Comparison of ENCODE assay signal across 9 cellular contexts in the genomic region with DNA sequence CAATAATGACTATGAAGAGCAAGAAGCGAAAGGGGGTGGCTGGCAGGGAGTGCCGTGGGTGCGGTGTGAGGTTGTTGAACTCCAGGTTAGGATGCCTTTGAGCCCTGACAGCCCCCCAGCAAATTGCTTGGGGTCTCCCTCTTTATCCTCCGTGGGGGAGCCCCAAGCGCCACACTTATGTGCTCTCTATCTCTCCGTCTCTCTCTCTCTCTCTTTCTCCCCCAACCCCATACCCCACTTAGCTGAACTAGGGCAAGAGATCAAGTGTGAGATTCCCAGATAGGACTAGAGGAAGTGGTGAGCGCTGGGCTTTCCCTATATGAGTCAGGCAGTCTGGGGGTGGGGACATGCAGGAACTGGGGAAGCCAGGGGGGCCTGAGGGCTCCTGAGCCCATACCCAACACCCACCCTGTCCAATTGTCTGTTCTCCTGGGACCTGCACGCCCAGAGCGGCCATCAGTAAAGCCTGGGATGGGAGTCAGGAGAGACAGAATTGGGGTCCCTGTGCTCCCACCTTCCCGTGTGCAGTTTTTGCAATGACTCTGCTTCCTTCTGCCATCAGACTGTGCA. TPM values are rescaled to one million over a fixed set of nuclear protein-coding genes. Genes with fewer than 3 reads are reported as not detected.
DNase-seq lines count a peak whose midpoint lies in the region; ATAC-seq and TF ChIP-seq lines count a peak whose summit lies in the region.
"Had no signal": no experiment of that assay in that cellular context is flagged by ENCODE, and none has a peak within 500 bp of the region (broad histone marks: within the 10 kb centered on the region; RNA-seq: fewer than 3 reads in every experiment).

No MANE protein-coding gene starts in this region.

- H3K9me3 Mint-ChIP-seq in T-helper 2 cell treated with Interferon-gamma antibody and Interleukin-4, amounts not matched to agents 5 μg/mL and 100 μg/mL, for 36 hours: no peaks in the 10 kb centered on the region
- H3K9me3 Mint-ChIP-seq in naive thymus-derived CD8-positive, alpha-beta T cell: no peaks in the 10 kb centered on the region
- H3K9me3 Mint-ChIP-seq in glutamatergic neuron (ENCODE audit: unreplicated experiment): peaks cover 4% of the 10 kb centered on the region

- H3K27me3 ChIP-seq in BLaER1 treated with 17β-estradiol and CSF1 and Interleukin-3, amounts not matched to agents 10 nM and 100 nM: no peaks in the 10 kb centered on the region
- no peaks in the 10 kb centered on the region for H3K27me3 ChIP-seq in brain microvascular endothelial cell (replicated peaks)

- H3K27ac Mint-ChIP-seq in T-helper 2 cell treated with Interferon-gamma antibody and Interleukin-4, amounts not matched to agents 5 μg/mL and 100 μg/mL, for 36 hours: peak overlapping the region; percentile 92
- H3K27ac Mint-ChIP-seq in naive thymus-derived CD8-positive, alpha-beta T cell: peak overlapping the region; percentile 21 to 93 (median 81)
- no peak overlapping the region for H3K27ac Mint-ChIP-seq in glutamatergic neuron (ENCODE audit: unreplicated experiment)

- peaks cover 58 to 89% (median 81%) of the 10 kb centered on the region in 11 experiments for H3K36me3 ChIP-seq in BLaER1 treated with 17β-estradiol and CSF1 and Interleukin-3, amounts not matched to agents 10 nM and 100 nM
- no peaks in the 10 kb centered on the region for H3K36me3 ChIP-seq in brain microvascular endothelial cell (replicated peaks)

- H3K9ac ChIP-seq in BLaER1 treated with 17β-estradiol and CSF1 and Interleukin-3, amounts not matched to agents 10 nM and 100 nM: peak overlapping the region; percentile 50 to 98 (median 62); a peak in 20 of 22 replicates

- in situ Hi-C loops in brain microvascular endothelial cell (cut with HindIII; ENCODE audit: low pct_ligation_motif_present, low sequenced_read_pairs): loop anchor here (10.0 kb wide), 1 partner anchor 83 kb away; no protein-coding TSS in a partner anchor

- TF ChIP-seq CTCF in HFF-Myc (IDR thresholded peaks at IDR 0.05; ENCODE audit: low read depth, low read length, missing control alignments) (no peak), brain microvascular endothelial cell (IDR thresholded peaks at IDR 0.05; ENCODE audit: low read depth, low read length, missing control alignments) (no peak), glutamatergic neuron (IDR thresholded peaks at IDR 0.05; ENCODE audit: partially characterized antibody, unreplicated experiment) (no peak)

- POLR2A ChIA-PET in naive thymus-derived CD8-positive, alpha-beta T cell (lab: Charles Lee): interaction anchor here (0.7 kb wide), 1 partner anchor 89 kb away, joined by 4 read pairs; no protein-coding TSS in a partner anchor

- ATAC-seq in naive thymus-derived CD8-positive, alpha-beta T cell: peak; percentile 54 to 71
- ATAC-seq in GM19324 (IDR thresholded peaks at IDR 0.05; ENCODE audit: low FRiP score, unreplicated experiment) (no peak), HG03378 (IDR thresholded peaks at IDR 0.05; ENCODE audit: unreplicated experiment) (no peak)

- peaks cover 59 to 100% (median 99%) of the 10 kb centered on the region in 10 experiments for H3K4me1 ChIP-seq in BLaER1 treated with 17β-estradiol and CSF1 and Interleukin-3, amounts not matched to agents 10 nM and 100 nM

- H3K36me3 Mint-ChIP-seq in T-helper 2 cell treated with Interferon-gamma antibody and Interleukin-4, amounts not matched to agents 5 μg/mL and 100 μg/mL, for 36 hours (ENCODE audit: low read depth): peaks cover 51% of the 10 kb centered on the region
- peaks cover 0 to 11% (median 10%) of the 10 kb centered on the region in 3 donors for H3K36me3 Mint-ChIP-seq in naive thymus-derived CD8-positive, alpha-beta T cell
- no peaks in the 10 kb centered on the region for H3K36me3 Mint-ChIP-seq in glutamatergic neuron (ENCODE audit: unreplicated experiment)

- peaks cover 81 to 100% (median 98%) of the 10 kb centered on the region in 11 experiments for H4K20me1 ChIP-seq in BLaER1 treated with 17β-estradiol and CSF1 and Interleukin-3, amounts not matched to agents 10 nM and 100 nM

- peak overlapping the region in 9 of 10 experiments; percentile 26 to 62 (median 43); a peak in 17 of 20 replicates for H3K4me3 ChIP-seq in BLaER1 treated with 17β-estradiol and CSF1 and Interleukin-3, amounts not matched to agents 10 nM and 100 nM
- no peak overlapping the region for H3K4me3 ChIP-seq in HFF-Myc (replicated peaks; ENCODE audit: low read depth, low read length)
- peak overlapping the region; percentile 12 for H3K4me3 ChIP-seq in brain microvascular endothelial cell (ENCODE audit: low read depth, low read length)

- peak overlapping the region; percentile 83 for H3K4me3 Mint-ChIP-seq in T-helper 2 cell treated with Interferon-gamma antibody and Interleukin-4, amounts not matched to agents 5 μg/mL and 100 μg/mL, for 36 hours
- peak overlapping the region in 9 of 10 donors; percentile 8 to 78 (median 59) for H3K4me3 Mint-ChIP-seq in naive thymus-derived CD8-positive, alpha-beta T cell
- H3K4me3 Mint-ChIP-seq in glutamatergic neuron (ENCODE audit: unreplicated experiment): no peak overlapping the region

- DNase-seq in HFF-Myc (ENCODE audit: extremely low read depth, low read depth) (peak; percentile 56), brain microvascular endothelial cell (peak; percentile 62), glutamatergic neuron (no peak)
- peak; percentile 81 for DNase-seq in T-helper 2 cell treated with Interferon-gamma antibody and Interleukin-4, amounts not matched to agents 5 μg/mL and 100 μg/mL, for 36 hours (ENCODE audit: low spot score)
- DNase-seq in naive thymus-derived CD8-positive, alpha-beta T cell: peak in 6 of 10 donors; percentile 18 to 54 (median 38)

- no peaks in the 10 kb centered on the region for H3K27me3 Mint-ChIP-seq in T-helper 2 cell treated with Interferon-gamma antibody and Interleukin-4, amounts not matched to agents 5 μg/mL and 100 μg/mL, for 36 hours (ENCODE audit: low read depth)
- H3K27me3 Mint-ChIP-seq in naive thymus-derived CD8-positive, alpha-beta T cell: no peaks in the 10 kb centered on the region
- peaks cover 5% of the 10 kb centered on the region for H3K27me3 Mint-ChIP-seq in glutamatergic neuron (ENCODE audit: unreplicated experiment)
- H3K27me3 Mint-ChIP-seq: brain had no signal

- peak overlapping the region; percentile 69 to 99 (median 99) for H3K4me2 ChIP-seq in BLaER1 treated with 17β-estradiol and CSF1 and Interleukin-3, amounts not matched to agents 10 nM and 100 nM

- H3K9me3 ChIP-seq in BLaER1 treated with 17β-estradiol and CSF1 and Interleukin-3, amounts not matched to agents 10 nM and 100 nM (replicated peaks in 1 of 11): peaks cover 0 to 5% (median 0%) of the 10 kb centered on the region in 11 experiments; a peak in 2 of 22 replicates

- H3K27ac ChIP-seq in BLaER1 treated with 17β-estradiol and CSF1 and Interleukin-3, amounts not matched to agents 10 nM and 100 nM: peak overlapping the region; percentile 62 to 99 (median 93); a peak in 21 of 22 replicates
- peak overlapping the region; percentile 52 for H3K27ac ChIP-seq in brain microvascular endothelial cell

- H3K4me1 Mint-ChIP-seq in T-helper 2 cell treated with Interferon-gamma antibody and Interleukin-4, amounts not matched to agents 5 μg/mL and 100 μg/mL, for 36 hours (ENCODE audit: low read depth): peaks cover 56% of the 10 kb centered on the region
- peaks cover 17 to 75% (median 46%) of the 10 kb centered on the region in 4 donors for H3K4me1 Mint-ChIP-seq in naive thymus-derived CD8-positive, alpha-beta T cell
- H3K4me1 Mint-ChIP-seq in glutamatergic neuron (ENCODE audit: low read depth, unreplicated experiment): no peaks in the 10 kb centered on the region

RNA-seq across cellular contexts. Expression of gene EFHD2, which starts 7.8 kb away (rescaled TPM):
- total RNA-seq in naive thymus-derived CD8-positive, alpha-beta T cell: 10 to 100 TPM; 25.3 to 26.0 TPM
- polyA plus RNA-seq in naive thymus-derived CD8-positive, alpha-beta T cell: 100 to 1,000 TPM in 1 of 3 donors, 10 to 100 TPM in 2; 27.6 to 129 (median 29.5) TPM
- 2.6 TPM for total RNA-seq in glutamatergic neuron (ENCODE audit: unreplicated experiment)

RNA-seq across cellular contexts. Expression of gene CTRC, which starts 20.8 kb away (rescaled TPM):
- total RNA-seq in naive thymus-derived CD8-positive, alpha-beta T cell: under 1 TPM in 1 of 2 experiments, not detected in 1; 0.78 TPM
- under 1 TPM in 1 of 3 donors, not detected in 2; 0.62 TPM for polyA plus RNA-seq in naive thymus-derived CD8-positive, alpha-beta T cell
- not detected for total RNA-seq in glutamatergic neuron (ENCODE audit: unreplicated experiment)

RNA-seq across cellular contexts. Expression of gene CELA2A, which starts 39.1 kb away (rescaled TPM):
- not detected for total RNA-seq in naive thymus-derived CD8-positive, alpha-beta T cell
- not detected for polyA plus RNA-seq in naive thymus-derived CD8-positive, alpha-beta T cell
- not detected for total RNA-seq in glutamatergic neuron (ENCODE audit: unreplicated experiment)

RNA-seq across cellular contexts. Expression of gene CELA2B, which starts 58.5 kb away (rescaled TPM):
- not detected for total RNA-seq in naive thymus-derived CD8-positive, alpha-beta T cell
- not detected for polyA plus RNA-seq in naive thymus-derived CD8-positive, alpha-beta T cell
- total RNA-seq in glutamatergic neuron (ENCODE audit: unreplicated experiment): not detected

Comparison
In these comparisons a context has a peak if more than half of its experiments do, and no peak if none do; other contexts are left out.
1. ATAC-seq: peak in naive thymus-derived CD8-positive, alpha-beta T cell (2 of 2); none in GM19324 (single experiment) and HG03378 (single experiment).